In genomic region chr12:116164976-116165425, GRCh38 we compare ENCODE assay signal across 9 cellular contexts.
DNase-seq lines count a peak whose midpoint lies in the region; ATAC-seq and TF ChIP-seq lines count a peak whose summit lies in the region.
"Had no signal": no experiment of that assay in that cellular context is flagged by ENCODE, and none has a peak within 500 bp of the region (broad histone marks: within the 10 kb centered on the region; RNA-seq: fewer than 3 reads in every experiment).

No MANE protein-coding gene starts in this region.

- H3K4me1 ChIP-seq in tibial artery, result peaks cover 0 to 77% (median 40%) of the 10 kb centered on the region in 4 donors
- peaks cover 67% of the 10 kb centered on the region for H3K4me1 ChIP-seq in vagina

- no peak overlapping the region for H3K4me3 ChIP-seq in WERI-Rb-1 (ENCODE audit: low read depth, low read length)
- H3K4me3 ChIP-seq in tibial artery, result no peak overlapping the region
- no peak overlapping the region for H3K4me3 ChIP-seq in vagina

- H3K36me3 Mint-ChIP-seq in activated T-cell treated with anti-CD3 and anti-CD28 coated beads, Interleukin-2, amount 50 U/mL, for 72 hours (ENCODE audit: insufficient read depth in 2 of 2), result no peaks in the 10 kb centered on the region

- H3K36me3 ChIP-seq in WERI-Rb-1 (no peaks in the 10 kb centered on the region), tibial artery (no peaks in the 10 kb centered on the region), vagina (no peaks in the 10 kb centered on the region)

- peaks cover 0 to under 1% of the 10 kb centered on the region in 2 donors for H3K9me3 Mint-ChIP-seq in activated T-cell treated with anti-CD3 and anti-CD28 coated beads, Interleukin-2, amount 50 U/mL, for 72 hours

- H3K27ac ChIP-seq in WERI-Rb-1 (peak overlapping the region; percentile 64), tibial artery (peak overlapping the region; percentile 40 to 54), vagina (no peak overlapping the region)

- peak overlapping the region; percentile 66 for H3K27ac Mint-ChIP-seq in activated T-cell treated with anti-CD3 and anti-CD28 coated beads, Interleukin-2, amount 50 U/mL, for 72 hours

- H3K9me3 ChIP-seq in WERI-Rb-1 (ENCODE audit: severe bottlenecking), result no peaks in the 10 kb centered on the region
- no peaks in the 10 kb centered on the region for H3K9me3 ChIP-seq in tibial artery
- H3K9me3 ChIP-seq in vagina, result no peaks in the 10 kb centered on the region

- peak overlapping the region; percentile 46 to 48 for H3K4me3 Mint-ChIP-seq in activated T-cell treated with anti-CD3 and anti-CD28 coated beads, Interleukin-2, amount 50 U/mL, for 72 hours

- no peaks in the 10 kb centered on the region for H3K27me3 Mint-ChIP-seq in activated T-cell treated with anti-CD3 and anti-CD28 coated beads, Interleukin-2, amount 50 U/mL, for 72 hours (ENCODE audit: low read depth)

- in situ Hi-C loops in GM13976 (cut with MboI; ENCODE audit: low sequenced_read_pairs, unreplicated experiment), result no loop called here

- intact Hi-C loops in tibial artery (cut with DNase I; ENCODE audit: low total_unique reads), result no loop called here
- intact Hi-C loops in vagina (cut with DNase I), result no loop called here

- TF ChIP-seq CTCF in WERI-Rb-1 (IDR thresholded peaks at IDR 0.05; ENCODE audit: low read depth, low read length) (no peak), tibial artery (IDR thresholded peaks at IDR 0.05) (no peak), GM13976 (IDR thresholded peaks at IDR 0.05; ENCODE audit: borderline replicate concordance, control extremely low read depth, extremely low read depth, insufficient read depth, missing control alignments) (no peak), vagina (IDR thresholded peaks at IDR 0.05) (no peak)

- peaks cover 42% of the 10 kb centered on the region for H3K4me1 Mint-ChIP-seq in activated T-cell treated with anti-CD3 and anti-CD28 coated beads, Interleukin-2, amount 50 U/mL, for 72 hours (ENCODE audit: low read depth)

- H3K27me3 ChIP-seq in WERI-Rb-1 (ENCODE audit: insufficient read depth, low read depth, severe bottlenecking), result no peaks in the 10 kb centered on the region
- no peaks in the 10 kb centered on the region for H3K27me3 ChIP-seq in tibial artery
- no peaks in the 10 kb centered on the region for H3K27me3 ChIP-seq in vagina

- ATAC-seq in activated T-cell treated with anti-CD3 and anti-CD28 coated beads, Interleukin-2, amount 50 U/mL, for 72 hours (replicated peaks in 1 of 2), result peak; percentile 92 to 93

- no peak for DNase-seq in activated T-cell treated with anti-CD3 and anti-CD28 coated beads, Interleukin-2, amount 50 U/mL, for 72 hours
- no peak for DNase-seq in activated T-cell treated with anti-CD3 and anti-CD28 coated beads, Interleukin-2, amount 50 U/mL, for 48 hours
- DNase-seq in WERI-Rb-1, result no peak
- peak; percentile 83 for DNase-seq in iris pigment epithelial cell (ENCODE audit: low read depth)
- no peak for DNase-seq in tibial artery
- DNase-seq in GM13976 (ENCODE audit: low spot score), result no peak
- no peak for DNase-seq in activated gamma-delta T cell (lab: John Stamatoyannopoulos, UW)
- no peak for DNase-seq in vagina (ENCODE audit: extremely low spot score in 2 of 2)
- DNase-seq: activated CD4-positive, alpha-beta T cell treated with anti-CD3 and anti-CD28 coated beads for 4 hours had no signal

- TF ChIP-seq POLR2A in vagina (IDR thresholded peaks at IDR 0.05), result no peak
